In the genomic region with DNA sequence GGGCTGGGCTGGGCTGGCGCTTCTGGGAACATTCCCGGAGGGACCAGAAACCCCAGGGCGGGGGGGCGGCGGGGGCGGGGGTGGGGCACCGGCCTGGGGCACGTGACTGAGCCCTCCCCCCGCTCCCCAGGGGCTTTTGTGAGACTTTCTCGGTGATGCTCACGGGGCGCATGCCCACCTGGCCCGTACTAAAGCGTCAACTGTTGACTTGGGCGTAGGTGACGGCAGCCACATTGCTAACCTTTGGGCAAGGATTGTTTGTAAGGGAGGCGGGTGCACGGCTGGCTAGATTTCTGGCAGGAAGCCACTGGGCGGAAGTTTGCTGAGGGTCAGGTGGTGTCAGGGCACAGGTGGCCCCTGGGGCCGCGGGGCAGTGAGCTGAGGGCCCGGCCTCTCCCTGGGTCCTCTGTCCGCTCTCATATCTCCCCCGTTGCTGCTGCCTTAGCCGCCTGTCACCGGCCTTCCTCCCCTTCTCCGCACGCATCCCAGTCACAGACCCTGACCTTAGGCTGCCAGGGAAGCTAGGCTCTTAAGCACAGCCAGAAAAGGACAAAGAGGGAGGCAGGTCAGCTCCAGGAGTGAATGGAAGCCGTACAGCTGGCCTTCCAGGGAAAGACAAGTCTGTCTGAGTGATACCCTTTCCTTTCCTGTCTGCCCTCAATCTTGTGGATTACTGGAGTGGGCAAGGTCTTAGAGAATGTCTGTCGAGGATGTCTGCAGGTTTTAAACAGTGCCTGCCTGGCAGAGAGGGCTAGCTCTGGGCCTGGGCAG, we compare ENCODE assay signal across 8 cellular contexts. TPM values are rescaled to one million over a fixed set of nuclear protein-coding genes. Genes with fewer than 3 reads are reported as not detected.
DNase-seq lines count a peak whose midpoint lies in the region; ATAC-seq and TF ChIP-seq lines count a peak whose summit lies in the region.

No MANE protein-coding gene starts in this region.

- no peak for TF ChIP-seq CTCF in DND-41 (IDR thresholded peaks at IDR 0.05; ENCODE audit: borderline replicate concordance, extremely low read depth, low read length, poor library complexity, severe bottlenecking)

- H3K79me2 ChIP-seq in DND-41 (ENCODE audit: insufficient read depth, low read length), result no peaks in the 10 kb centered on the region

- 0 out of 2 replicates have a peak, but pooled peaks cover 10% of the 10 kb centered on the region for H4K20me1 ChIP-seq in DND-41 (ENCODE audit: insufficient read depth, low read length)

- H3K27ac Mint-ChIP-seq in effector memory CD8-positive, alpha-beta T cell, result peak overlapping the region; percentile 98

- H3K4me3 Mint-ChIP-seq in effector memory CD8-positive, alpha-beta T cell, result peak overlapping the region; percentile 95 to 97

- peak overlapping the region; percentile 62 for H3K9ac ChIP-seq in DND-41 (ENCODE audit: low read depth, low read length)

- H3K4me3 ChIP-seq in DND-41 (ENCODE audit: low read depth in 1 of 2, low read length in 2 of 2) (peak overlapping the region in 1 of 2 experiments; percentile 74; a peak in 2 of 4 replicates), SJSA1 (peak overlapping the region; percentile 68)

- H3K9me3 ChIP-seq in DND-41 (ENCODE audit: insufficient read depth, low read length, severe bottlenecking) (no peaks in the 10 kb centered on the region), SJSA1 (replicated peaks) (no peaks in the 10 kb centered on the region)

- H3K4me1 ChIP-seq in DND-41 (ENCODE audit: insufficient read depth, low read length) (peaks cover 21% of the 10 kb centered on the region), SJSA1 (replicated peaks) (peaks cover 6% of the 10 kb centered on the region)

- H3K27me3 Mint-ChIP-seq in effector memory CD8-positive, alpha-beta T cell, result peaks cover 7% of the 10 kb centered on the region in 2 donors

- no peak for ATAC-seq in DND-41 (ENCODE audit: insufficient read depth, low read depth)
- peak; percentile 14 for ATAC-seq in GM19467 (IDR thresholded peaks at IDR 0.05; ENCODE audit: unreplicated experiment)
- ATAC-seq in effector memory CD8-positive, alpha-beta T cell (replicated peaks), result peak; percentile 20
- ATAC-seq in GM19351 (IDR thresholded peaks at IDR 0.05; ENCODE audit: unreplicated experiment), result no peak

- H3K36me3 Mint-ChIP-seq in effector memory CD8-positive, alpha-beta T cell (ENCODE audit: insufficient read depth), result peaks cover 13% of the 10 kb centered on the region

- H3K27ac ChIP-seq in DND-41 (ENCODE audit: low read length) (no peak overlapping the region), SJSA1 (peak overlapping the region; percentile 20; the same call in 1 of the 2 replicates)

- H3K9me3 Mint-ChIP-seq in effector memory CD8-positive, alpha-beta T cell, result no peaks in the 10 kb centered on the region

- no peak for DNase-seq in DND-41
- peak; percentile 65 for DNase-seq in HK-2 (ENCODE audit: unreplicated experiment)
- no peak for DNase-seq in SJSA1 (ENCODE audit: low read depth in 1 of 2, low spot score in 2 of 2)
- peak in 2 of 3 experiments; percentile 57 to 62 for DNase-seq in effector memory CD8-positive, alpha-beta T cell
- DNase-seq in midbrain (lab: John Stamatoyannopoulos, UW), result peak; percentile 57
- DNase-seq in ureter (ENCODE audit: low spot score), result peak; percentile 84

- peak overlapping the region; percentile 94 for H3K4me2 ChIP-seq in DND-41 (ENCODE audit: insufficient read depth, low read length)

- H3K4me1 Mint-ChIP-seq in effector memory CD8-positive, alpha-beta T cell (ENCODE audit: low read depth in 2 of 2), result peaks cover 9 to 13% of the 10 kb centered on the region in 2 donors

- H2AFZ ChIP-seq in DND-41 (ENCODE audit: low read depth, low read length), result 0 out of 2 replicates have a peak overlapping the region, but pooled peaks have one; percentile 26

- H3K27me3 ChIP-seq in DND-41 (ENCODE audit: insufficient read depth, low read length, poor library complexity), result no peaks in the 10 kb centered on the region
- no peaks in the 10 kb centered on the region for H3K27me3 ChIP-seq in SJSA1 (replicated peaks)

- H3K36me3 ChIP-seq in DND-41 (ENCODE audit: insufficient read depth, low read length) (no peaks in the 10 kb centered on the region), SJSA1 (no peaks in the 10 kb centered on the region)

RNA-seq across cellular contexts. Expression of a gene that starts 0.8 kb away (rescaled TPM):
- 2.9 and 3.4 TPM in 2 replicates for total RNA-seq in SJSA1 (2014; rRNA removed; shearing (Covaris generic))
- 24.9 TPM for total RNA-seq in ureter

RNA-seq across cellular contexts. Expression of a gene that starts 18.3 kb away (rescaled TPM):
- total RNA-seq in SJSA1 (2014; rRNA removed; shearing (Covaris generic)), result 22.6 and 25.0 TPM in 2 replicates
- 19.6 TPM for total RNA-seq in ureter

RNA-seq across cellular contexts. Expression of a gene that starts 38.4 kb away (rescaled TPM):
- total RNA-seq in SJSA1 (2014; rRNA removed; shearing (Covaris generic)), result 0.24 and 0.88 TPM in 2 replicates
- 3.5 TPM for total RNA-seq in ureter

RNA-seq across cellular contexts. Expression of a gene that starts 42.8 kb away (rescaled TPM):
- total RNA-seq in SJSA1 (2014; rRNA removed; shearing (Covaris generic)), result 15.6 and 21.6 TPM in 2 replicates
- total RNA-seq in ureter, result 19.5 TPM

Comparison
In these comparisons a context has a peak if more than half of its experiments do, and no peak if none do; other contexts are left out.
1. ATAC-seq: peak in GM19467 (single experiment) and effector memory CD8-positive, alpha-beta T cell (single experiment); none in DND-41 (single experiment) and GM19351 (single experiment).
2. DNase-seq: peak in HK-2 (single experiment), effector memory CD8-positive, alpha-beta T cell (2 of 3), midbrain (single experiment) and ureter (single experiment); none in DND-41 (single experiment) and SJSA1 (0 of 2).